Comparison of ENCODE assay signal across 1 cellular context in the genomic region with DNA sequence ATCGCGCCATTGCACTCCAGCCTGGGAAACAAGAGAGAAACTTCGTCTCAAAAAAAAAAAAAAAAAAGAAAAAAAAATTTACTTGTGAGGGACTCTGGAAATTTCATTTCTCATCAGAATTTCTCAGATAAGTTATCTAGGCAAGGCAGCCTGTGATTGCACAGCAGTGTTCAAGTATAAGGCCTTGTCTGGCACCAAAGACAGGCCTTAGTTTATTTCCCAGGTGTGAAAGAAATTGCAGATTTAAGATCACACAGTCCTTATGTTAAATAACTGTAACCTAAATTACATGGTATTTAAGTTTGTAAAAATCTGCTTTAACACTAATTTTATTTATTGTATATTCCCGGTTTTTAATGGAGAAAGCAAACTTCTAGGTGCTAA.
TF ChIP-seq lines count a peak whose summit lies in the region.

No MANE protein-coding gene starts in this region.

TF ChIP-seq in WTC11, 78 proteins besides CTCF, POLR2A, EP300 and RAD21 (continued from another document):
- TF ChIP-seq, protein P1, sequence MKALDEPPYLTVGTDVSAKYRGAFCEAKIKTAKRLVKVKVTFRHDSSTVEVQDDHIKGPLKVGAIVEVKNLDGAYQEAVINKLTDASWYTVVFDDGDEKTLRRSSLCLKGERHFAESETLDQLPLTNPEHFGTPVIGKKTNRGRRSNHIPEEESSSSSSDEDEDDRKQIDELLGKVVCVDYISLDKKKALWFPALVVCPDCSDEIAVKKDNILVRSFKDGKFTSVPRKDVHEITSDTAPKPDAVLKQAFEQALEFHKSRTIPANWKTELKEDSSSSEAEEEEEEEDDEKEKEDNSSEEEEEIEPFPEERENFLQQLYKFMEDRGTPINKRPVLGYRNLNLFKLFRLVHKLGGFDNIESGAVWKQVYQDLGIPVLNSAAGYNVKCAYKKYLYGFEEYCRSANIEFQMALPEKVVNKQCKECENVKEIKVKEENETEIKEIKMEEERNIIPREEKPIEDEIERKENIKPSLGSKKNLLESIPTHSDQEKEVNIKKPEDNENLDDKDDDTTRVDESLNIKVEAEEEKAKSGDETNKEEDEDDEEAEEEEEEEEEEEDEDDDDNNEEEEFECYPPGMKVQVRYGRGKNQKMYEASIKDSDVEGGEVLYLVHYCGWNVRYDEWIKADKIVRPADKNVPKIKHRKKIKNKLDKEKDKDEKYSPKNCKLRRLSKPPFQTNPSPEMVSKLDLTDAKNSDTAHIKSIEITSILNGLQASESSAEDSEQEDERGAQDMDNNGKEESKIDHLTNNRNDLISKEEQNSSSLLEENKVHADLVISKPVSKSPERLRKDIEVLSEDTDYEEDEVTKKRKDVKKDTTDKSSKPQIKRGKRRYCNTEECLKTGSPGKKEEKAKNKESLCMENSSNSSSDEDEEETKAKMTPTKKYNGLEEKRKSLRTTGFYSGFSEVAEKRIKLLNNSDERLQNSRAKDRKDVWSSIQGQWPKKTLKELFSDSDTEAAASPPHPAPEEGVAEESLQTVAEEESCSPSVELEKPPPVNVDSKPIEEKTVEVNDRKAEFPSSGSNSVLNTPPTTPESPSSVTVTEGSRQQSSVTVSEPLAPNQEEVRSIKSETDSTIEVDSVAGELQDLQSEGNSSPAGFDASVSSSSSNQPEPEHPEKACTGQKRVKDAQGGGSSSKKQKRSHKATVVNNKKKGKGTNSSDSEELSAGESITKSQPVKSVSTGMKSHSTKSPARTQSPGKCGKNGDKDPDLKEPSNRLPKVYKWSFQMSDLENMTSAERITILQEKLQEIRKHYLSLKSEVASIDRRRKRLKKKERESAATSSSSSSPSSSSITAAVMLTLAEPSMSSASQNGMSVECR (CRISPR knock-in tag; IDR thresholded peaks at IDR 0.05; ENCODE audit: borderline replicate concordance), result no peak
- TF ChIP-seq, protein P2, sequence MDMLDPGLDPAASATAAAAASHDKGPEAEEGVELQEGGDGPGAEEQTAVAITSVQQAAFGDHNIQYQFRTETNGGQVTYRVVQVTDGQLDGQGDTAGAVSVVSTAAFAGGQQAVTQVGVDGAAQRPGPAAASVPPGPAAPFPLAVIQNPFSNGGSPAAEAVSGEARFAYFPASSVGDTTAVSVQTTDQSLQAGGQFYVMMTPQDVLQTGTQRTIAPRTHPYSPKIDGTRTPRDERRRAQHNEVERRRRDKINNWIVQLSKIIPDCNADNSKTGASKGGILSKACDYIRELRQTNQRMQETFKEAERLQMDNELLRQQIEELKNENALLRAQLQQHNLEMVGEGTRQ (CRISPR knock-in tag; IDR thresholded peaks at IDR 0.05), result no peak
- TF ChIP-seq FOXJ3 (CRISPR knock-in tag; IDR thresholded peaks at IDR 0.05; ENCODE audit: borderline replicate concordance), result no peak
- no peak for TF ChIP-seq JUN (CRISPR knock-in tag; IDR thresholded peaks at IDR 0.05)
- TF ChIP-seq NR2C2 (CRISPR knock-in tag; IDR thresholded peaks at IDR 0.05), result no peak
